ENCODE assay signal across 22 cellular contexts in genomic region chr12:27355979-27356378, GRCh38.
"Had no signal": no experiment of that assay in that cellular context is flagged by ENCODE, and none has a peak within 500 bp of the region (broad histone marks: within the 10 kb centered on the region; RNA-seq: fewer than 3 reads in every experiment).

No MANE protein-coding gene starts in this region.

- FAIRE-seq: endothelial cell of umbilical vein, frontal cortex, keratinocyte, urothelium cell line had no signal

- ATAC-seq: natural killer cell treated with Interleukin-12 subunit alpha and Interleukin-12 subunit beta and Interleukin-15 and Interleukin-18, amount 100 ng/mL, for 72 hours; sciatic nerve; stimulated activated naive B cell treated with anti-CD40 and anti-IgM and Interleukin-4, amounts not matched to agents 10 μg/mL and 1 μg/mL and 100 μg/mL, for 72 hours had no signal

- H3K27ac ChIP-seq: coronary artery, esophagus muscularis mucosa, parathyroid adenoma, prostate gland, right atrium auricular region, spleen, thoracic aorta, tibial nerve, upper lobe of left lung had no signal

- H3K9me3 ChIP-seq: esophagus muscularis mucosa, prostate gland, right atrium auricular region, spleen, thoracic aorta, tibial nerve, upper lobe of left lung had no signal

- H3K4me3 ChIP-seq: coronary artery, esophagus muscularis mucosa, lung, prostate gland, right atrium auricular region, spleen, thoracic aorta, tibial nerve, upper lobe of left lung had no signal

- H3K36me3 ChIP-seq: esophagus muscularis mucosa, prostate gland, right atrium auricular region, spleen, thoracic aorta, tibial nerve, upper lobe of left lung had no signal

- H3K4me1 ChIP-seq: esophagus muscularis mucosa, parathyroid adenoma, prostate gland, right atrium auricular region, spleen, tibial nerve, upper lobe of left lung had no signal

- DNase-seq: dermis blood vessel endothelial cell; effector memory CD4-positive, alpha-beta T cell; hypothalamus; immature natural killer cell; naive B cell; spleen; stimulated activated naive B cell treated with anti-CD40 and anti-IgM and Interleukin-4, amounts not matched to agents 10 μg/mL and 1 μg/mL and 100 μg/mL, for 72 hours; upper lobe of left lung had no signal

- H3K27me3 ChIP-seq: esophagus muscularis mucosa, right atrium auricular region, spleen, tibial nerve, upper lobe of left lung had no signal
